8 cellular contexts compared by ENCODE assay signal in genomic region chr15:49832421-49832980, GRCh38.
DNase-seq lines count a peak whose midpoint lies in the region; ATAC-seq and TF ChIP-seq lines count a peak whose summit lies in the region.

No MANE protein-coding gene starts in this region.

- WGBS in adrenal gland, 4 donors, result 48 to 58% (median 50%) methylated on average over 10 of the region's 10 CpGs

- peak; percentile 33; the same call in 1 of the 2 replicates for TF ChIP-seq CTCF in AG10803 (conservative IDR thresholded peaks at IDR 0.05; ENCODE audit: low read length)
- TF ChIP-seq CTCF in HL-60 (IDR thresholded peaks at IDR 0.05; ENCODE audit: insufficient read depth, low read length), result peak; percentile 7
- TF ChIP-seq CTCF in adrenal gland (IDR thresholded peaks at IDR 0.05), result peak in 4 of 6 experiments; percentile 19 to 33 (median 28)

- TF ChIP-seq POLR2A in adrenal gland (IDR thresholded peaks at IDR 0.05), result no peak

- no peak for ATAC-seq in GM19455 (IDR thresholded peaks at IDR 0.05; ENCODE audit: unreplicated experiment)
- ATAC-seq in HG02885 (IDR thresholded peaks at IDR 0.05; ENCODE audit: poor library complexity, unreplicated experiment), result no peak

- DNase-seq in AG10803 (ENCODE audit: low read depth) (peak; percentile 21), HL-60 (ENCODE audit: low read depth in 1 of 2, low spot score in 1 of 2) (peak in 1 of 2 experiments; percentile 24), adrenal gland (peak; percentile 20 to 54 (median 32)), islet precursor cell (peak; percentile 73), middle frontal gyrus (ENCODE audit: extremely low spot score, low spot score) (no peak)
- DNase-seq in stimulated activated CD4-positive, alpha-beta T cell treated with anti-CD3 and anti-CD28 coated beads, Interleukin-4, amount 100 ng/mL, for 1 hour, result no peak

- H3K27me3 ChIP-seq in HL-60 (ENCODE audit: insufficient read depth, poor library complexity, severe bottlenecking) (no peaks in the 10 kb centered on the region), adrenal gland (no peaks in the 10 kb centered on the region)

- no peak overlapping the region for H3K27ac ChIP-seq in HL-60 (replicated peaks)
- no peak overlapping the region for H3K27ac ChIP-seq in adrenal gland

- no peaks in the 10 kb centered on the region for H3K4me1 ChIP-seq in adrenal gland (replicated peaks in 1 of 2)

- H3K36me3 ChIP-seq in adrenal gland (replicated peaks in 1 of 2), result no peaks in the 10 kb centered on the region

- intact Hi-C loops in adrenal gland (cut with DNase I), result no loop called here

- H3K9me3 ChIP-seq in adrenal gland (replicated peaks in 1 of 3), result no peaks in the 10 kb centered on the region

- no peak overlapping the region for H3K4me3 ChIP-seq in AG10803 (ENCODE audit: low read length)
- H3K4me3 ChIP-seq in HL-60 (replicated peaks; ENCODE audit: insufficient read depth, low read length), result no peak overlapping the region
- no peak overlapping the region for H3K4me3 ChIP-seq in adrenal gland

Comparison
In these comparisons a context has a peak if more than half of its experiments do, and no peak if none do; other contexts are left out.
1. DNase-seq: peak in AG10803 (single experiment), adrenal gland (7 of 7) and islet precursor cell (single experiment); none in middle frontal gyrus (single experiment) and stimulated activated CD4-positive, alpha-beta T cell treated with anti-CD3 and anti-CD28 coated beads, Interleukin-4, amount 100 ng/mL, for 1 hour (single experiment).
2. Peak in every context shown above with its lines, with median percentiles within 50 percentile points of each other: CTCF ChIP-seq.